In the genomic region with DNA sequence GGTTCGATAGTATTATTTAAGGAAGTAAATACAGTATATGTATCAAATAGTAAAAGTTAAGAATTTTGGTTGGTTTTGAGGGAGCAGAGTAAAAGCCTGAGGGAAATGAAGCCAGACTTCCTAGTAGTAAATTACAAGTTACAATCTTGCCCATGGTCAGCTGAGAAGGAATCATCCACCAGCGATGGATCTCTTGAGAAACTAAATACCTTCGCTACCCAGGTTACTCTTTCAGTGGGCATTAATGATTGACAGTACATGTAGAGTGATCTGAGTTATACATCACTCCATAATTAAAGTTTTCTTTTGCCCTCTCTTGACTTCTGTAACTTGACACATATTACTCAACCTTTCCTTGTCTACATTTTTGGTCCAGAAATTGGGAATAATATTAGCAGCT, we compare ENCODE assay signal across 1 cellular context.
TF ChIP-seq lines count a peak whose summit lies in the region.

No MANE protein-coding gene starts in this region.

TF ChIP-seq in GM12878, 131 proteins besides CTCF, POLR2A, EP300 and RAD21 (continued from another document):
- TF ChIP-seq, protein P1, sequence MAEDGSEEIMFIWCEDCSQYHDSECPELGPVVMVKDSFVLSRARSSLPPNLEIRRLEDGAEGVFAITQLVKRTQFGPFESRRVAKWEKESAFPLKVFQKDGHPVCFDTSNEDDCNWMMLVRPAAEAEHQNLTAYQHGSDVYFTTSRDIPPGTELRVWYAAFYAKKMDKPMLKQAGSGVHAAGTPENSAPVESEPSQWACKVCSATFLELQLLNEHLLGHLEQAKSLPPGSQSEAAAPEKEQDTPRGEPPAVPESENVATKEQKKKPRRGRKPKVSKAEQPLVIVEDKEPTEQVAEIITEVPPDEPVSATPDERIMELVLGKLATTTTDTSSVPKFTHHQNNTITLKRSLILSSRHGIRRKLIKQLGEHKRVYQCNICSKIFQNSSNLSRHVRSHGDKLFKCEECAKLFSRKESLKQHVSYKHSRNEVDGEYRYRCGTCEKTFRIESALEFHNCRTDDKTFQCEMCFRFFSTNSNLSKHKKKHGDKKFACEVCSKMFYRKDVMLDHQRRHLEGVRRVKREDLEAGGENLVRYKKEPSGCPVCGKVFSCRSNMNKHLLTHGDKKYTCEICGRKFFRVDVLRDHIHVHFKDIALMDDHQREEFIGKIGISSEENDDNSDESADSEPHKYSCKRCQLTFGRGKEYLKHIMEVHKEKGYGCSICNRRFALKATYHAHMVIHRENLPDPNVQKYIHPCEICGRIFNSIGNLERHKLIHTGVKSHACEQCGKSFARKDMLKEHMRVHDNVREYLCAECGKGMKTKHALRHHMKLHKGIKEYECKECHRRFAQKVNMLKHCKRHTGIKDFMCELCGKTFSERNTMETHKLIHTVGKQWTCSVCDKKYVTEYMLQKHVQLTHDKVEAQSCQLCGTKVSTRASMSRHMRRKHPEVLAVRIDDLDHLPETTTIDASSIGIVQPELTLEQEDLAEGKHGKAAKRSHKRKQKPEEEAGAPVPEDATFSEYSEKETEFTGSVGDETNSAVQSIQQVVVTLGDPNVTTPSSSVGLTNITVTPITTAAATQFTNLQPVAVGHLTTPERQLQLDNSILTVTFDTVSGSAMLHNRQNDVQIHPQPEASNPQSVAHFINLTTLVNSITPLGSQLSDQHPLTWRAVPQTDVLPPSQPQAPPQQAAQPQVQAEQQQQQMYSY (CRISPR knock-in tag; IDR thresholded peaks at IDR 0.05) = no peak
- TF ChIP-seq, protein P2, sequence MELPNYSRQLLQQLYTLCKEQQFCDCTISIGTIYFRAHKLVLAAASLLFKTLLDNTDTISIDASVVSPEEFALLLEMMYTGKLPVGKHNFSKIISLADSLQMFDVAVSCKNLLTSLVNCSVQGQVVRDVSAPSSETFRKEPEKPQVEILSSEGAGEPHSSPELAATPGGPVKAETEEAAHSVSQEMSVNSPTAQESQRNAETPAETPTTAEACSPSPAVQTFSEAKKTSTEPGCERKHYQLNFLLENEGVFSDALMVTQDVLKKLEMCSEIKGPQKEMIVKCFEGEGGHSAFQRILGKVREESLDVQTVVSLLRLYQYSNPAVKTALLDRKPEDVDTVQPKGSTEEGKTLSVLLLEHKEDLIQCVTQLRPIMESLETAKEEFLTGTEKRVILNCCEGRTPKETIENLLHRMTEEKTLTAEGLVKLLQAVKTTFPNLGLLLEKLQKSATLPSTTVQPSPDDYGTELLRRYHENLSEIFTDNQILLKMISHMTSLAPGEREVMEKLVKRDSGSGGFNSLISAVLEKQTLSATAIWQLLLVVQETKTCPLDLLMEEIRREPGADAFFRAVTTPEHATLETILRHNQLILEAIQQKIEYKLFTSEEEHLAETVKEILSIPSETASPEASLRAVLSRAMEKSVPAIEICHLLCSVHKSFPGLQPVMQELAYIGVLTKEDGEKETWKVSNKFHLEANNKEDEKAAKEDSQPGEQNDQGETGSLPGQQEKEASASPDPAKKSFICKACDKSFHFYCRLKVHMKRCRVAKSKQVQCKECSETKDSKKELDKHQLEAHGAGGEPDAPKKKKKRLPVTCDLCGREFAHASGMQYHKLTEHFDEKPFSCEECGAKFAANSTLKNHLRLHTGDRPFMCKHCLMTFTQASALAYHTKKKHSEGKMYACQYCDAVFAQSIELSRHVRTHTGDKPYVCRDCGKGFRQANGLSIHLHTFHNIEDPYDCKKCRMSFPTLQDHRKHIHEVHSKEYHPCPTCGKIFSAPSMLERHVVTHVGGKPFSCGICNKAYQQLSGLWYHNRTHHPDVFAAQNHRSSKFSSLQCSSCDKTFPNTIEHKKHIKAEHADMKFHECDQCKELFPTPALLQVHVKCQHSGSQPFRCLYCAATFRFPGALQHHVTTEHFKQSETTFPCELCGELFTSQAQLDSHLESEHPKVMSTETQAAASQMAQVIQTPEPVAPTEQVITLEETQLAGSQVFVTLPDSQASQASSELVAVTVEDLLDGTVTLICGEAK (IDR thresholded peaks at IDR 0.05; ENCODE audit: borderline replicate concordance) = no peak
- no peak for TF ChIP-seq WRNIP1 (IDR thresholded peaks at IDR 0.05; ENCODE audit: borderline replicate concordance, low read depth, low read length)
- TF ChIP-seq, protein P3, sequence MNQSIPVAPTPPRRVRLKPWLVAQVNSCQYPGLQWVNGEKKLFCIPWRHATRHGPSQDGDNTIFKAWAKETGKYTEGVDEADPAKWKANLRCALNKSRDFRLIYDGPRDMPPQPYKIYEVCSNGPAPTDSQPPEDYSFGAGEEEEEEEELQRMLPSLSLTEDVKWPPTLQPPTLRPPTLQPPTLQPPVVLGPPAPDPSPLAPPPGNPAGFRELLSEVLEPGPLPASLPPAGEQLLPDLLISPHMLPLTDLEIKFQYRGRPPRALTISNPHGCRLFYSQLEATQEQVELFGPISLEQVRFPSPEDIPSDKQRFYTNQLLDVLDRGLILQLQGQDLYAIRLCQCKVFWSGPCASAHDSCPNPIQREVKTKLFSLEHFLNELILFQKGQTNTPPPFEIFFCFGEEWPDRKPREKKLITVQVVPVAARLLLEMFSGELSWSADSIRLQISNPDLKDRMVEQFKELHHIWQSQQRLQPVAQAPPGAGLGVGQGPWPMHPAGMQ (IDR thresholded peaks at IDR 0.05; ENCODE audit: borderline replicate concordance) = no peak
- TF ChIP-seq FOXK2 (IDR thresholded peaks at IDR 0.05) = no peak
- no peak for TF ChIP-seq ZNF24 (IDR thresholded peaks at IDR 0.05)
- TF ChIP-seq SIX5 (IDR thresholded peaks at IDR 0.05; ENCODE audit: low read depth, low read length, severe bottlenecking) = no peak
